ENCODE assay signal across 19 cellular contexts in genomic region chr7:42573904-42574692, GRCh38.
DNase-seq lines count a peak whose midpoint lies in the region; ATAC-seq and TF ChIP-seq lines count a peak whose summit lies in the region.
"Had no signal": no experiment of that assay in that cellular context is flagged by ENCODE, and none has a peak within 500 bp of the region (broad histone marks: within the 10 kb centered on the region; RNA-seq: fewer than 3 reads in every experiment).

No MANE protein-coding gene starts in this region.

- H3K36me3 ChIP-seq in left lung: no peaks in the 10 kb centered on the region
- no peaks in the 10 kb centered on the region for H3K36me3 ChIP-seq in stomach smooth muscle (ENCODE audit: control insufficient read depth in 2 of 2, insufficient read depth in 2 of 2, low read length in 2 of 2)
- no peaks in the 10 kb centered on the region for H3K36me3 ChIP-seq in vagina
- H3K36me3 ChIP-seq: adrenal gland, neural progenitor cell, thoracic aorta had no signal

- H3K4me3 ChIP-seq in left lung: no peak overlapping the region
- peak overlapping the region in 1 of 2 donors; percentile 24 for H3K4me3 ChIP-seq in stomach smooth muscle (ENCODE audit: low read length in 2 of 2)
- no peak overlapping the region for H3K4me3 ChIP-seq in vagina
- H3K4me3 ChIP-seq: adrenal gland, neural progenitor cell, thoracic aorta had no signal

- H3K9me3 ChIP-seq in left lung (peaks cover 0 to 5% of the 10 kb centered on the region in 2 donors), stomach smooth muscle (ENCODE audit: control insufficient read depth in 2 of 2, low read length in 2 of 2) (peaks cover 0 to 3% of the 10 kb centered on the region in 2 donors), vagina (no peaks in the 10 kb centered on the region)
- H3K9me3 ChIP-seq: adrenal gland, Caco-2, thoracic aorta had no signal

- H3K9ac ChIP-seq in stomach smooth muscle (ENCODE audit: low read length in 2 of 2): no peak overlapping the region
- H3K9ac ChIP-seq: neural progenitor cell had no signal

- H3K27ac ChIP-seq in epithelial cell of prostate (no peak overlapping the region), left lung (no peak overlapping the region), stomach smooth muscle (ENCODE audit: low read length) (peak overlapping the region; percentile 59), vagina (no peak overlapping the region)
- H3K27ac ChIP-seq: adrenal gland, neural progenitor cell, thoracic aorta had no signal

- H3K27me3 ChIP-seq in left lung (no peaks in the 10 kb centered on the region), stomach smooth muscle (ENCODE audit: control insufficient read depth in 1 of 2, insufficient read depth in 2 of 2, low read length in 2 of 2) (no peaks in the 10 kb centered on the region), vagina (no peaks in the 10 kb centered on the region)
- H3K27me3 ChIP-seq: adrenal gland, neural progenitor cell had no signal

- TF ChIP-seq CTCF in left lung (IDR thresholded peaks at IDR 0.05) (no peak), vagina (IDR thresholded peaks at IDR 0.05) (no peak)

- intact Hi-C loops in left lung (cut with DNase I): no loop called here
- intact Hi-C loops in vagina (cut with DNase I): no loop called here

- no peak for TF ChIP-seq POLR2A in vagina (IDR thresholded peaks at IDR 0.05)

- H3K4me1 ChIP-seq in left lung (peaks cover 7 to 23% of the 10 kb centered on the region in 2 donors), stomach smooth muscle (ENCODE audit: control insufficient read depth, insufficient read depth, low read length) (peaks cover 32% of the 10 kb centered on the region), vagina (peaks cover 22% of the 10 kb centered on the region)
- H3K4me1 ChIP-seq: adrenal gland, Caco-2, neural progenitor cell had no signal

- ATAC-seq in left lung: peak; percentile 93
- no peak for ATAC-seq in HG02588 (IDR thresholded peaks at IDR 0.05; ENCODE audit: unreplicated experiment)
- ATAC-seq in GM21423 (IDR thresholded peaks at IDR 0.05; ENCODE audit: unreplicated experiment): no peak

- DNase-seq in NAMALWA (ENCODE audit: low spot score): peak; percentile 5
- DNase-seq in epithelial cell of prostate (ENCODE audit: low read depth, low spot score): peak; percentile 26
- DNase-seq in left lung: no peak
- DNase-seq in HuH-7.5 (ENCODE audit: low spot score): no peak
- no peak for DNase-seq in vagina (ENCODE audit: extremely low spot score in 2 of 2)
- DNase-seq: activated CD4-positive, alpha-beta T cell treated with anti-CD3 and anti-CD28 coated beads, Interleukin-2, amount 10 ng/mL, durations not matched to agents 7 days and 5 days; activated gamma-delta T cell; adrenal gland; Caco-2; foreskin melanocyte; NCI-H1417 treated with DMSO at 0.1 percent for 48 hours; NCI-H774; OCI-M1; SHP77 treated with DMSO at 0.1 percent for 48 hours had no signal

Comparison
In these comparisons a context has a peak if more than half of its experiments do, and no peak if none do; other contexts are left out.
1. DNase-seq: peak in NAMALWA (single experiment) and epithelial cell of prostate (single experiment); none in left lung (0 of 2), HuH-7.5 (single experiment) and vagina (0 of 2).